ENCODE assay signal across 8 cellular contexts in genomic region chr3:158801200-158801599, GRCh38. TPM values are rescaled to one million over a fixed set of nuclear protein-coding genes. Genes with fewer than 3 reads are reported as not detected.
DNase-seq lines count a peak whose midpoint lies in the region; ATAC-seq, FAIRE-seq and TF ChIP-seq lines count a peak whose summit lies in the region.

No MANE protein-coding gene starts in this region.

- H3K4me3 ChIP-seq in astrocyte (ENCODE audit: insufficient read depth, low read depth, low read length) (peak overlapping the region; percentile 89), iPS-20b (ENCODE audit: low read length) (peak overlapping the region; percentile 80), skin epidermis (peak overlapping the region; percentile 64 to 96 (median 75))

- peak overlapping the region; percentile 98 for H3K4me2 ChIP-seq in astrocyte (ENCODE audit: low read length)

- H3K79me2 ChIP-seq in astrocyte (ENCODE audit: insufficient read depth, low read length) = peaks cover 32% of the 10 kb centered on the region

- H3K9ac ChIP-seq in astrocyte (ENCODE audit: low read length) = peak overlapping the region; percentile 91
- peak overlapping the region; percentile 25; the same call in 1 of the 2 replicates for H3K9ac ChIP-seq in iPS-20b (ENCODE audit: low read depth, low read length)

- H3K4me1 ChIP-seq in astrocyte (ENCODE audit: insufficient read depth, low read length) (peaks cover 21% of the 10 kb centered on the region), iPS-20b (ENCODE audit: insufficient read depth, low read length) (no peaks in the 10 kb centered on the region)

- peaks cover 11% of the 10 kb centered on the region for H3K36me3 Mint-ChIP-seq in stimulated activated naive CD8-positive, alpha-beta T cell treated with anti-CD3 and anti-CD28 coated beads, Interleukin-15, Interleukin-2, amounts not matched to agents 100 ng/mL and 50 ng/mL, for 24 hours (ENCODE audit: low read depth)
- no peaks in the 10 kb centered on the region for H3K36me3 Mint-ChIP-seq in astrocyte (ENCODE audit: low read depth, unreplicated experiment)

- no peak for DNase-seq in stimulated activated naive CD8-positive, alpha-beta T cell treated with anti-CD3 and anti-CD28 coated beads, Interleukin-15, Interleukin-2, amounts not matched to agents 100 U/mL and 50 U/mL, for 24 hours
- no peak for DNase-seq in astrocyte (ENCODE audit: low read depth)
- no peak for DNase-seq in posterior vena cava (ENCODE audit: low spot score)
- DNase-seq in DMS114 treated with DMSO at 0.1 percent for 48 hours (lab: John Stamatoyannopoulos, UW; ENCODE audit: unreplicated experiment) = no peak
- no peak for DNase-seq in SKM-1 (lab: John Stamatoyannopoulos, UW; ENCODE audit: unreplicated experiment)

- no peaks in the 10 kb centered on the region for H4K20me1 ChIP-seq in astrocyte (ENCODE audit: insufficient read depth, low read length)

- H3K9me3 ChIP-seq in astrocyte (ENCODE audit: insufficient read depth, low read depth, low read length) (no peaks in the 10 kb centered on the region), iPS-20b (ENCODE audit: insufficient read depth, low read depth, low read length) (no peaks in the 10 kb centered on the region)

- H3K4me3 Mint-ChIP-seq in stimulated activated naive CD8-positive, alpha-beta T cell treated with anti-CD3 and anti-CD28 coated beads, Interleukin-15, Interleukin-2, amounts not matched to agents 100 ng/mL and 50 ng/mL, for 24 hours = peak overlapping the region; percentile 87
- peak overlapping the region; percentile 91 for H3K4me3 Mint-ChIP-seq in astrocyte (ENCODE audit: unreplicated experiment)

- H3K27me3 Mint-ChIP-seq in stimulated activated naive CD8-positive, alpha-beta T cell treated with anti-CD3 and anti-CD28 coated beads, Interleukin-15, Interleukin-2, amounts not matched to agents 100 ng/mL and 50 ng/mL, for 24 hours = no peaks in the 10 kb centered on the region
- H3K27me3 Mint-ChIP-seq in astrocyte (ENCODE audit: low read depth, unreplicated experiment) = peaks cover 19% of the 10 kb centered on the region

- intact Hi-C loops in posterior vena cava (cut with DNase I) = no loop called here

- no peak for FAIRE-seq in astrocyte (lab: Jason Lieb, UNC)

- H3K36me3 ChIP-seq in astrocyte (ENCODE audit: insufficient read depth, low read length) (no peaks in the 10 kb centered on the region), iPS-20b (ENCODE audit: insufficient read depth, low read depth, low read length) (no peaks in the 10 kb centered on the region)

- H2AFZ ChIP-seq in astrocyte (ENCODE audit: low read depth, low read length) = peak overlapping the region; percentile 89

- no peak for TF ChIP-seq CTCF in astrocyte (IDR thresholded peaks at IDR 0.05; ENCODE audit: insufficient read depth, low read depth, low read length)

- H3K27me3 ChIP-seq in astrocyte (ENCODE audit: insufficient read depth, low read length) = no peaks in the 10 kb centered on the region
- H3K27me3 ChIP-seq in iPS-20b (ENCODE audit: insufficient read depth, low read length) = peaks cover 51% of the 10 kb centered on the region

- no peaks in the 10 kb centered on the region for H3K9me3 Mint-ChIP-seq in stimulated activated naive CD8-positive, alpha-beta T cell treated with anti-CD3 and anti-CD28 coated beads, Interleukin-15, Interleukin-2, amounts not matched to agents 100 ng/mL and 50 ng/mL, for 24 hours
- H3K9me3 Mint-ChIP-seq in astrocyte (ENCODE audit: unreplicated experiment) = no peaks in the 10 kb centered on the region

- H3K27ac Mint-ChIP-seq in stimulated activated naive CD8-positive, alpha-beta T cell treated with anti-CD3 and anti-CD28 coated beads, Interleukin-15, Interleukin-2, amounts not matched to agents 100 ng/mL and 50 ng/mL, for 24 hours = peak overlapping the region; percentile 73
- peak overlapping the region; percentile 54 for H3K27ac Mint-ChIP-seq in astrocyte (ENCODE audit: unreplicated experiment)

- H3K27ac ChIP-seq in astrocyte (ENCODE audit: low read depth, low read length) = peak overlapping the region; percentile 81
- H3K27ac ChIP-seq in iPS-20b (ENCODE audit: low read length) = no peak overlapping the region
- peak overlapping the region in 20 of 21 experiments; percentile 55 to 96 (median 89) for H3K27ac ChIP-seq in skin epidermis

- peaks cover 34% of the 10 kb centered on the region for H3K4me1 Mint-ChIP-seq in stimulated activated naive CD8-positive, alpha-beta T cell treated with anti-CD3 and anti-CD28 coated beads, Interleukin-15, Interleukin-2, amounts not matched to agents 100 ng/mL and 50 ng/mL, for 24 hours (ENCODE audit: low read depth)
- peaks cover 22% of the 10 kb centered on the region for H3K4me1 Mint-ChIP-seq in astrocyte (ENCODE audit: low read depth, unreplicated experiment)

- ATAC-seq in stimulated activated naive CD8-positive, alpha-beta T cell treated with anti-CD3 and anti-CD28 coated beads, Interleukin-15, Interleukin-2, amounts not matched to agents 100 U/mL and 50 U/mL, for 24 hours = no peak

RNA-seq across cellular contexts. Expression of gene MFSD1, which starts 0.7 kb away (rescaled TPM):
- 62.2 and 70.1 TPM in 2 replicates for total RNA-seq in astrocyte
- total RNA-seq in posterior vena cava = 10 to 100 TPM; 62.0 to 80.3 TPM
